8 cellular contexts compared by ENCODE assay signal in the genomic region with DNA sequence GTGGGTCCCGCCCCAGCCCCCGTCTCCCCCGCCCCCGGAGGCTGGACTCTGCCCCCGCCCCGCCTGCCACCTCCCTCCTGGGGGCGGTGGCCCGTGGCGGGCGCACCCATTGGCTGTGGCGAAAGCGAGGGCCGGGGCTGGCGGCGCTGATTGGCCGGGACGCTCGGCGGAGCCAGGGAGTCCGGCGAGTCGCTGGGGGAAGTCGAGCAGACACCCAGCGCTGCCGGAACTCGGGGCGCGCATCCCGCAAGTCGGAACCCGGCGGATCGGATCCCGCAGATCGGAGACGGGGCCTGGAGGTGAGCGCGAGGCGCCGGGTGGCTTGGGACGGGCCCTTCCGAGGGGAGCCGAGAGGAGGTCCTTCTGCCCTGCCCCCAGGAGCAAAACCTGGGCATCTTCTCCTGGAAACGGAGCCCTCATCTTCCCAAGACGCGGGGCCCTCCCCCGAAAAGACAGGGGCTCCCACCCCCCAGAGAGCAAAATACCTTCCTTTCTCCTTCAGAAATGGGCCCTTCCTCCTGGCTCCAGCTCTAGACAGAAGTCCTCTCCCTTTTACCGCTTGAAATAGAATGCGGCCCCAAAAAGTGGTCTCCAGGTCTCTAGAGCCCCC. TPM values are rescaled to one million over a fixed set of nuclear protein-coding genes. Genes with fewer than 3 reads are reported as not detected.
DNase-seq lines count a peak whose midpoint lies in the region; ATAC-seq and TF ChIP-seq lines count a peak whose summit lies in the region.

Gene ABAT (plus strand): TSS at position 205 of the 610 bp plus-strand sequence. CDS start 61,123 bp downstream, outside the sequence.

- peaks cover 6% of the 10 kb centered on the region for H3K4me1 ChIP-seq in mucosa of descending colon (ENCODE audit: low read depth)

- H3K9me3 ChIP-seq in mucosa of descending colon: no peaks in the 10 kb centered on the region

- H3K36me3 ChIP-seq in mucosa of descending colon (ENCODE audit: low read depth): no peaks in the 10 kb centered on the region

- peak; percentile 100 for ATAC-seq in GM19467 (IDR thresholded peaks at IDR 0.05; ENCODE audit: unreplicated experiment)
- ATAC-seq in mucosa of descending colon: peak; percentile 100

- TF ChIP-seq CTCF in mucosa of descending colon (IDR thresholded peaks at IDR 0.05): no peak

- intact Hi-C loops in mucosa of descending colon (cut with DNase I, micrococcal nuclease): loop anchor here in 1 of 2 donors (10.0 kb wide), 1 partner anchor 110 kb away; no protein-coding TSS in a partner anchor

- H3K4me3 ChIP-seq in mucosa of descending colon: peak within 1 kb of the TSS; percentile 22

- DNase-seq in COLO829 (ENCODE audit: low spot score) (peak; percentile 76), HK-2 (ENCODE audit: unreplicated experiment) (peak; percentile 77), NOMO-1 treated with dmso at 0.1 percent for 144 hours (lab: John Stamatoyannopoulos, UW; ENCODE audit: unreplicated experiment) (peak; percentile 76), activated T-cell treated with anti-CD3 and anti-CD28 coated beads for 1 hour (ENCODE audit: low read depth) (peak; percentile 81), epidermal melanocyte (ENCODE audit: insufficient read length, low spot score) (peak; percentile 93), mucosa of descending colon (peak; percentile 91 to 96 (median 94))
- DNase-seq in stimulated activated CD8-positive, alpha-beta memory T cell treated with anti-CD3 and anti-CD28 coated beads, Interleukin-4, amount 100 ng/mL, for 1 hour (ENCODE audit: low read depth in 2 of 2, low spot score in 1 of 2): peak; percentile 58 to 80

RNA-seq across cellular contexts. Expression of gene ABAT, which starts in this region (rescaled TPM):
- 10 to 100 TPM; 12.1 to 25.5 (median 16.5) TPM for total RNA-seq in mucosa of descending colon

Comparison
In these comparisons a context has a peak if more than half of its experiments do, and no peak if none do; other contexts are left out.
1. Peak in every context shown above with its lines: DNase-seq, ATAC-seq and H3K4me3 ChIP-seq.